In genomic region chr11:43962383-43962969, GRCh38 we compare ENCODE assay signal across 1 cellular context.
A peak's percentile ranks its signal among the peaks of the same experiment; 100 is the strongest.
TF ChIP-seq lines count a peak whose summit lies in the region.

No MANE protein-coding gene starts in this region.

TF ChIP-seq in K562, 482 proteins besides CTCF, POLR2A, EP300 and RAD21:
- TF ChIP-seq PTTG1 (tag; IDR thresholded peaks at IDR 0.05; ENCODE audit: low read depth) (no peak), MTA3 (IDR thresholded peaks at IDR 0.05; ENCODE audit: borderline replicate concordance) (no peak), KDM5B (IDR thresholded peaks at IDR 0.05; ENCODE audit: insufficient replicate concordance, low read depth, low read length) (no peak), CBFA2T3 (IDR thresholded peaks at IDR 0.05) (no peak), FOXP1 (CRISPR knock-in tag; IDR thresholded peaks at IDR 0.05) (no peak), STAT5A (IDR thresholded peaks at IDR 0.05; ENCODE audit: borderline replicate concordance, low read length) (no peak), ZNF384 (IDR thresholded peaks at IDR 0.05; ENCODE audit: low read depth, low read length) (no peak), LEF1 (IDR thresholded peaks at IDR 0.05) (peak; percentile 53; the same call in 1 of the 2 replicates), MGA (IDR thresholded peaks at IDR 0.05) (0 out of 2 replicates have a peak, but pooled peaks have one; percentile 12), FOXO4 (CRISPR knock-in tag; IDR thresholded peaks at IDR 0.05) (no peak), CTBP1 (IDR thresholded peaks at IDR 0.05; ENCODE audit: borderline replicate concordance) (no peak)
